In the genomic region with DNA sequence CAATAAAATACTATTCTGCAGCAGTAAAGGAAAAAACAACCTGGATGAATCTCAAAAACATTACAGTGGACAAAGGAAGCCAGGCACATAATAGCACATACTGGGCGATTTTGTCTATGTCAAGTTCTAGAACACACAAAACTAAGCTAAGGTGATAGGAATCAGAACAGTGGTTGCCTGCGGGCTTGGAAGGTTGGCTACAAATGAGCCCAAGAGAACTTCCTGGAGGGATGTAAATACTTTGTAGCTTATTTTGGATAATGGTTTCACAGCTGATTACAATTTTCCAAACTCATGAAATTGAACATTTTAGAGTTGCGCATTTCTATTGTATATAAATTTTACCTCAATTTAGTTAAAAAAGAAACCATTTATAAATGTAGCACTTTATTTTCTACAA, we compare ENCODE assay signal across 28 cellular contexts.
"Had no signal": no experiment of that assay in that cellular context is flagged by ENCODE, and none has a peak within 500 bp of the region (broad histone marks: within the 10 kb centered on the region; RNA-seq: fewer than 3 reads in every experiment).

No MANE protein-coding gene starts in this region.

- H3K27ac Mint-ChIP-seq: natural killer cell; nephron; neural progenitor cell; progenitor cell of endocrine pancreas; stimulated activated effector memory CD8-positive, alpha-beta T cell treated with anti-CD3 and anti-CD28 coated beads, Interleukin-12 subunit alpha, Interleukin-12 subunit beta, amount 100 ng/mL, for 72 hours; stimulated activated naive B cell treated with anti-CD40 and anti-IgM and Interleukin-4, amounts not matched to agents 10 μg/mL and 1 μg/mL and 100 μg/mL, for 72 hours; stimulated activated naive CD8-positive, alpha-beta T cell treated with anti-CD3 and anti-CD28 coated beads, Interleukin-15, Interleukin-2, amounts not matched to agents 100 ng/mL and 50 ng/mL, for 24 hours had no signal

- H3K36me3 Mint-ChIP-seq: natural killer cell; neural progenitor cell; stimulated activated effector memory CD8-positive, alpha-beta T cell treated with anti-CD3 and anti-CD28 coated beads, Interleukin-12 subunit alpha, Interleukin-12 subunit beta, amount 100 ng/mL, for 72 hours; stimulated activated naive B cell treated with anti-CD40 and anti-IgM and Interleukin-4, amounts not matched to agents 10 μg/mL and 1 μg/mL and 100 μg/mL, for 72 hours had no signal

- H3K4me3 Mint-ChIP-seq: natural killer cell; nephron; neural progenitor cell; stimulated activated effector memory CD8-positive, alpha-beta T cell treated with anti-CD3 and anti-CD28 coated beads, Interleukin-12 subunit alpha, Interleukin-12 subunit beta, amount 100 ng/mL, for 72 hours; stimulated activated naive B cell treated with anti-CD40 and anti-IgM and Interleukin-4, amounts not matched to agents 10 μg/mL and 1 μg/mL and 100 μg/mL, for 72 hours; stimulated activated naive CD8-positive, alpha-beta T cell treated with anti-CD3 and anti-CD28 coated beads, Interleukin-15, Interleukin-2, amounts not matched to agents 100 ng/mL and 50 ng/mL, for 24 hours had no signal

- H3K9me3 ChIP-seq: ovary, psoas muscle, right lobe of liver, thoracic aorta, thyroid gland, upper lobe of left lung, vagina had no signal

- H3K4me1 ChIP-seq: parathyroid adenoma, psoas muscle, right lobe of liver, thyroid gland, tibial nerve, upper lobe of left lung had no signal

- H3K27ac ChIP-seq: neural progenitor cell, ovary, parathyroid adenoma, psoas muscle, right lobe of liver, sigmoid colon, stomach, thoracic aorta, thyroid gland, tibial nerve, upper lobe of left lung, vagina had no signal

- H2AFZ ChIP-seq: neural progenitor cell, parathyroid adenoma had no signal

- H3K36me3 ChIP-seq: neural progenitor cell, ovary, right lobe of liver, sigmoid colon, stomach, thoracic aorta, thyroid gland, tibial nerve, upper lobe of left lung, vagina had no signal

- H3K4me3 ChIP-seq: neural progenitor cell, ovary, psoas muscle, right lobe of liver, sigmoid colon, stomach, thoracic aorta, thyroid gland, tibial nerve, upper lobe of left lung, vagina had no signal

- FAIRE-seq: small intestine, urothelium cell line had no signal

- H3K9me3 Mint-ChIP-seq: neural progenitor cell; stimulated activated effector memory CD8-positive, alpha-beta T cell treated with anti-CD3 and anti-CD28 coated beads, Interleukin-12 subunit alpha, Interleukin-12 subunit beta, amount 100 ng/mL, for 72 hours had no signal

- H3K4me2 ChIP-seq: neural progenitor cell had no signal

- H3K4me1 Mint-ChIP-seq: natural killer cell; stimulated activated effector memory CD8-positive, alpha-beta T cell treated with anti-CD3 and anti-CD28 coated beads, Interleukin-12 subunit alpha, Interleukin-12 subunit beta, amount 100 ng/mL, for 72 hours had no signal

- DNase-seq: natural killer cell; occipital lobe; ovary; posterior cingulate gyrus; psoas muscle; right cardiac atrium; right lobe of liver; sigmoid colon; small intestine; stimulated activated CD4-positive, alpha-beta T cell treated with anti-CD3 and anti-CD28 coated beads, Interleukin-15, amount 100 ng/mL, for 24 hours; stimulated activated CD4-positive, alpha-beta T cell treated with anti-CD3 and anti-CD28 coated beads, Interleukin-2, amount 100 ng/mL, for 24 hours; stimulated activated CD4-positive, alpha-beta T cell treated with anti-CD3 and anti-CD28 coated beads, Interleukin-2, amount 100 ng/mL, for 48 hours; stimulated activated CD4-positive, alpha-beta T cell treated with anti-CD3 and anti-CD28 coated beads, Interleukin-4, amount 100 ng/mL, for 24 hours; stimulated activated naive B cell treated with anti-CD40 and anti-IgM and Interleukin-4, amounts not matched to agents 10 μg/mL and 1 μg/mL and 100 μg/mL, for 72 hours; stimulated activated naive CD4-positive, alpha-beta T cell treated with Interleukin-2 at 50 U/mL for 16 hours; stomach; thyroid gland; upper lobe of left lung had no signal

- H3K79me2 ChIP-seq: parathyroid adenoma had no signal

- H3K9ac ChIP-seq: neural progenitor cell, parathyroid adenoma had no signal

- H3K27me3 ChIP-seq: ovary, right lobe of liver, sigmoid colon, stomach, thyroid gland, tibial nerve, upper lobe of left lung, vagina had no signal
